Comparison of ENCODE assay signal across 12 cellular contexts in the genomic region with DNA sequence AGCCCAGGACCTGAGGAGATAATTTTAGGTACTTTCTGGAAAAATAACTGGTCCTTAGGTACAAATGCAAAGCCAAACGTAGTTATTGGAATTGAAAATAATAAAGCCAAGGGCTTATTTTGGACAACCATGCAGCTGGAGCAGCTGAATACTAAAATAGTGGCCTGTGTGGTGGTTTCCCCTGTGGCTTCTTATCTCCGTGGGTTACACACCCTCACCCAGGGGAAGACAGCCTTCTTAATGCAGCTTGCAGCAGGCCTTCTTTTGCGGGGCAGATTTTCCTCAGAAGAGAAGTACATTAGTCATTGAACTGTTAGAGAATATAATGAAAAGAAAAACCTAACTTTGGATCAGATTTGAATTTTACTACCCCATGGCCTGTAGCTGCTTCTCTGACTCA.
DNase-seq lines count a peak whose midpoint lies in the region; ATAC-seq and TF ChIP-seq lines count a peak whose summit lies in the region.
"Had no signal": no experiment of that assay in that cellular context is flagged by ENCODE, and none has a peak within 500 bp of the region (broad histone marks: within the 10 kb centered on the region; RNA-seq: fewer than 3 reads in every experiment).

No MANE protein-coding gene starts in this region.

- no peaks in the 10 kb centered on the region for H3K36me3 ChIP-seq in brain microvascular endothelial cell (replicated peaks)
- no peaks in the 10 kb centered on the region for H3K36me3 ChIP-seq in SK-N-SH (replicated peaks in 1 of 2; ENCODE audit: control insufficient read depth in 1 of 2, insufficient read depth in 2 of 2, low read length in 1 of 2)
- H3K36me3 ChIP-seq in psoas muscle (ENCODE audit: insufficient read depth in 1 of 2, low read depth in 1 of 2) = no peaks in the 10 kb centered on the region
- H3K36me3 ChIP-seq: BE2C had no signal

- no peaks in the 10 kb centered on the region for H3K27me3 Mint-ChIP-seq in progenitor cell of endocrine pancreas

- TF ChIP-seq EP300 in SK-N-SH (IDR thresholded peaks at IDR 0.05; ENCODE audit: borderline replicate concordance in 1 of 2, low read depth in 1 of 2, low read length in 1 of 2) = no peak

- H3K27me3 ChIP-seq in brain microvascular endothelial cell (replicated peaks) (no peaks in the 10 kb centered on the region), SK-N-SH (ENCODE audit: insufficient read depth) (no peaks in the 10 kb centered on the region), psoas muscle (ENCODE audit: insufficient read depth in 3 of 3, low read length in 2 of 3) (no peaks in the 10 kb centered on the region)
- H3K27me3 ChIP-seq: BE2C had no signal

- H3K9me3 ChIP-seq in SK-N-SH (no peaks in the 10 kb centered on the region), psoas muscle (no peaks in the 10 kb centered on the region)
- H3K9me3 ChIP-seq: BE2C had no signal

- H3K4me1 Mint-ChIP-seq in progenitor cell of endocrine pancreas (ENCODE audit: low read depth) = peaks cover 37% of the 10 kb centered on the region

- no peak overlapping the region for H3K27ac Mint-ChIP-seq in progenitor cell of endocrine pancreas

- no peak overlapping the region for H3K4me3 ChIP-seq in brain microvascular endothelial cell (ENCODE audit: low read depth, low read length)
- no peak overlapping the region for H3K4me3 ChIP-seq in SK-N-SH (ENCODE audit: low read depth in 2 of 2, low read length in 1 of 2)
- no peak overlapping the region for H3K4me3 ChIP-seq in psoas muscle

- H3K9ac ChIP-seq in SK-N-SH = no peak overlapping the region

- CTCF ChIA-PET in SK-N-SH (lab: Yijun Ruan, JAX) = interaction anchor here (0.8 to 1.5 kb wide), 6 partner anchors 9 to 39 kb away, joined by 3 to 5 read pairs (median 4); no protein-coding TSS in a partner anchor

- in situ Hi-C loops in brain microvascular endothelial cell (cut with HindIII; ENCODE audit: low pct_ligation_motif_present, low sequenced_read_pairs) = no loop called here

- H4K20me1 ChIP-seq in SK-N-SH (ENCODE audit: insufficient read depth) = no peaks in the 10 kb centered on the region

- ATAC-seq in GM19023 (IDR thresholded peaks at IDR 0.05; ENCODE audit: unreplicated experiment) (peak; percentile 50), psoas muscle (no peak)

- H2AFZ ChIP-seq in SK-N-SH (ENCODE audit: low read depth) = no peak overlapping the region

- POLR2A ChIA-PET in SK-N-SH (lab: Yijun Ruan, JAX) = no interaction called here

- H3K4me2 ChIP-seq in SK-N-SH = no peak overlapping the region

- no peaks in the 10 kb centered on the region for H3K9me2 ChIP-seq in SK-N-SH

- H3K4me1 ChIP-seq in SK-N-SH (ENCODE audit: control insufficient read depth in 1 of 2, insufficient read depth in 2 of 2, low read depth in 1 of 2, low read length in 1 of 2) (peaks cover 8 to 33% of the 10 kb centered on the region in 2 experiments; a peak in 3 of 4 replicates), psoas muscle (peaks cover 32% of the 10 kb centered on the region)

- no peak for TF ChIP-seq RAD21 in SK-N-SH (IDR thresholded peaks at IDR 0.05; ENCODE audit: low read length)

- no peaks in the 10 kb centered on the region for H3K9me3 Mint-ChIP-seq in progenitor cell of endocrine pancreas (ENCODE audit: low read depth)

- peaks cover 4% of the 10 kb centered on the region for H3F3A ChIP-seq in SK-N-SH (replicated peaks; ENCODE audit: insufficient read depth)

- WGBS in SK-N-SH (ENCODE audit: low lambda C conversion rate) = 90% methylated on average over 3 of the region's 3 CpGs
- WGBS in psoas muscle, 3 donors = 51 to 78% (median 57%) methylated on average over 3 of the region's 3 CpGs

- H3K27ac ChIP-seq in brain microvascular endothelial cell (peak overlapping the region; percentile 8), SK-N-SH (ENCODE audit: low read depth in 2 of 2, low read length in 1 of 2) (no peak overlapping the region), psoas muscle (no peak overlapping the region)

- H3K4me3 Mint-ChIP-seq in progenitor cell of endocrine pancreas (ENCODE audit: low read depth) = no peak overlapping the region

- no peak for TF ChIP-seq CTCF in brain microvascular endothelial cell (IDR thresholded peaks at IDR 0.05; ENCODE audit: low read depth, low read length, missing control alignments)
- TF ChIP-seq CTCF in SK-N-SH (IDR thresholded peaks at IDR 0.05) = no peak
- no peak for TF ChIP-seq CTCF in progenitor cell of endocrine pancreas (IDR thresholded peaks at IDR 0.05; ENCODE audit: unreplicated experiment)
- no peak for TF ChIP-seq CTCF in psoas muscle (IDR thresholded peaks at IDR 0.05)

- intact Hi-C loops in psoas muscle (cut with DNase I) = no loop called here

- no peaks in the 10 kb centered on the region; the same call in 1 of the 2 replicates for H3K79me2 ChIP-seq in SK-N-SH (ENCODE audit: insufficient read depth)

- DNase-seq in COLO829 (ENCODE audit: low spot score) (peak; percentile 10), NAMALWA (ENCODE audit: low spot score) (peak; percentile 15), brain microvascular endothelial cell (peak; percentile 67), SK-N-SH (no peak), progenitor cell of endocrine pancreas (ENCODE audit: low spot score, unreplicated experiment) (no peak), psoas muscle (no peak), NCI-H128 (lab: John Stamatoyannopoulos, UW; ENCODE audit: unreplicated experiment) (no peak)
- DNase-seq: BE2C; effector CD4-positive, alpha-beta T cell; retina; substantia nigra had no signal

- H3K36me3 Mint-ChIP-seq in progenitor cell of endocrine pancreas (ENCODE audit: insufficient read depth) = no peaks in the 10 kb centered on the region

TF ChIP-seq in SK-N-SH, 30 proteins besides CTCF, POLR2A, EP300 and RAD21:
- TF ChIP-seq, protein P1, sequence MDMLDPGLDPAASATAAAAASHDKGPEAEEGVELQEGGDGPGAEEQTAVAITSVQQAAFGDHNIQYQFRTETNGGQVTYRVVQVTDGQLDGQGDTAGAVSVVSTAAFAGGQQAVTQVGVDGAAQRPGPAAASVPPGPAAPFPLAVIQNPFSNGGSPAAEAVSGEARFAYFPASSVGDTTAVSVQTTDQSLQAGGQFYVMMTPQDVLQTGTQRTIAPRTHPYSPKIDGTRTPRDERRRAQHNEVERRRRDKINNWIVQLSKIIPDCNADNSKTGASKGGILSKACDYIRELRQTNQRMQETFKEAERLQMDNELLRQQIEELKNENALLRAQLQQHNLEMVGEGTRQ (IDR thresholded peaks at IDR 0.05; ENCODE audit: borderline replicate concordance, low read depth, low read length) = no peak
- TF ChIP-seq NRF1 (IDR thresholded peaks at IDR 0.05; ENCODE audit: low read depth, low read length) = no peak
- TF ChIP-seq NFIC (IDR thresholded peaks at IDR 0.05; ENCODE audit: borderline replicate concordance) = no peak
- TF ChIP-seq SIN3A (IDR thresholded peaks at IDR 0.05; ENCODE audit: borderline replicate concordance, low read depth, low read length) = no peak
- TF ChIP-seq, protein P2, sequence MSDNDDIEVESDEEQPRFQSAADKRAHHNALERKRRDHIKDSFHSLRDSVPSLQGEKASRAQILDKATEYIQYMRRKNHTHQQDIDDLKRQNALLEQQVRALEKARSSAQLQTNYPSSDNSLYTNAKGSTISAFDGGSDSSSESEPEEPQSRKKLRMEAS (IDR thresholded peaks at IDR 0.05; ENCODE audit: low read depth) = no peak
- TF ChIP-seq, protein P3, sequence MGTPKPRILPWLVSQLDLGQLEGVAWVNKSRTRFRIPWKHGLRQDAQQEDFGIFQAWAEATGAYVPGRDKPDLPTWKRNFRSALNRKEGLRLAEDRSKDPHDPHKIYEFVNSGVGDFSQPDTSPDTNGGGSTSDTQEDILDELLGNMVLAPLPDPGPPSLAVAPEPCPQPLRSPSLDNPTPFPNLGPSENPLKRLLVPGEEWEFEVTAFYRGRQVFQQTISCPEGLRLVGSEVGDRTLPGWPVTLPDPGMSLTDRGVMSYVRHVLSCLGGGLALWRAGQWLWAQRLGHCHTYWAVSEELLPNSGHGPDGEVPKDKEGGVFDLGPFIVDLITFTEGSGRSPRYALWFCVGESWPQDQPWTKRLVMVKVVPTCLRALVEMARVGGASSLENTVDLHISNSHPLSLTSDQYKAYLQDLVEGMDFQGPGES (IDR thresholded peaks at IDR 0.05; ENCODE audit: low read depth, low read length) = no peak
- no peak for TF ChIP-seq FOXJ3 (CRISPR knock-in tag; IDR thresholded peaks at IDR 0.05)
TF ChIP-seq in SK-N-SH: peak in this region for 0.

Comparison
In these comparisons a context has a peak if more than half of its experiments do, and no peak if none do; other contexts are left out.
1. DNase-seq: peak in COLO829 (single experiment), NAMALWA (single experiment) and brain microvascular endothelial cell (single experiment); none in SK-N-SH (single experiment), progenitor cell of endocrine pancreas (single experiment), psoas muscle (0 of 2) and NCI-H128 (single experiment).